In genomic region chr12:22935090-22935489, GRCh38 we compare ENCODE assay signal across 15 cellular contexts.
A peak's percentile ranks its signal among the peaks of the same experiment; 100 is the strongest.
DNase-seq lines count a peak whose midpoint lies in the region; ATAC-seq and TF ChIP-seq lines count a peak whose summit lies in the region.
"Had no signal": no experiment of that assay in that cellular context is flagged by ENCODE, and none has a peak within 500 bp of the region (broad histone marks: within the 10 kb centered on the region; RNA-seq: fewer than 3 reads in every experiment).

No MANE protein-coding gene starts in this region.

- H3K9ac ChIP-seq in neuronal stem cell (ENCODE audit: low read depth, low read length, poor library complexity) = no peak overlapping the region

- H3K27ac Mint-ChIP-seq in GM23338 = 0 out of 2 replicates have a peak overlapping the region, but pooled peaks have one; percentile 0
- H3K27ac Mint-ChIP-seq: activated naive CD4-positive, alpha-beta T cell treated with anti-CD3 and anti-CD28 coated beads for 36 hours had no signal

- 100% methylated on average over 2 of the region's 12 CpGs; no CpG with 5 or more reads in 1 of the 2 donors for WGBS in neuronal stem cell (ENCODE audit: extremely low coverage in 2 of 2, insufficient read length in 2 of 2, insufficient replicate concordance in 1 of 2), 2 donors

- H3K4me1 ChIP-seq in GM23338 (ENCODE audit: insufficient read depth) = no peaks in the 10 kb centered on the region
- H3K4me1 ChIP-seq in neuronal stem cell (ENCODE audit: control insufficient read depth in 2 of 2, insufficient read depth in 1 of 2, low read depth in 1 of 2, low read length in 2 of 2) = no peaks in the 10 kb centered on the region
- H3K4me1 ChIP-seq: tibial nerve had no signal

- no peaks in the 10 kb centered on the region for H3K36me3 Mint-ChIP-seq in GM23338 (ENCODE audit: low read depth)

- H3F3A ChIP-seq in GM23338 (replicated peaks; ENCODE audit: low read depth) = no peaks in the 10 kb centered on the region

- no peak overlapping the region for H3K23ac ChIP-seq in neuronal stem cell (ENCODE audit: low read depth, low read length, poor library complexity)

- H3K27me3 Mint-ChIP-seq in GM23338 (ENCODE audit: insufficient read depth, low read depth, poor library complexity) = no peaks in the 10 kb centered on the region

- no peak overlapping the region for H2BK5ac ChIP-seq in neuronal stem cell (ENCODE audit: low read length)

- H3K36me3 ChIP-seq in GM23338 (ENCODE audit: insufficient read depth) = no peaks in the 10 kb centered on the region
- no peaks in the 10 kb centered on the region for H3K36me3 ChIP-seq in neuronal stem cell (replicated peaks in 1 of 2; ENCODE audit: control insufficient read depth in 2 of 2, insufficient read depth in 2 of 2, low read length in 2 of 2)
- H3K36me3 ChIP-seq: ovary, tibial nerve had no signal

- no peak overlapping the region for H3K18ac ChIP-seq in neuronal stem cell (ENCODE audit: low read length)

- no peak overlapping the region for H2BK120ac ChIP-seq in neuronal stem cell (ENCODE audit: low read depth, low read length)

- H3K9me3 ChIP-seq in neuronal stem cell (replicated peaks in 1 of 2; ENCODE audit: control insufficient read depth in 2 of 2, insufficient read depth in 1 of 2, low read depth in 1 of 2, low read length in 2 of 2) = peaks cover 0 to 2% of the 10 kb centered on the region in 2 donors
- H3K9me3 ChIP-seq: ovary, tibial nerve had no signal

- no peak overlapping the region for H4K91ac ChIP-seq in neuronal stem cell (ENCODE audit: low read depth, low read length, poor library complexity)

- DNase-seq in GM23338 (ENCODE audit: low spot score) (peak; percentile 40), NCI-H2171 treated with DMSO at 0.1 percent for 48 hours (lab: John Stamatoyannopoulos, UW) (peak; percentile 69), brain pericyte (ENCODE audit: low read depth, low spot score) (peak; percentile 32), neuronal stem cell (ENCODE audit: low spot score) (no peak), NCI-H1694 (lab: John Stamatoyannopoulos, UW) (no peak), glomerular visceral epithelial cell (ENCODE audit: extremely low spot score) (no peak), GM13976 (ENCODE audit: low spot score) (no peak)
- DNase-seq: activated naive CD4-positive, alpha-beta T cell treated with anti-CD3 and anti-CD28 coated beads for 36 hours; central memory CD4-positive, alpha-beta T cell; NCI-H524 treated with DMSO at 0.1 percent for 48 hours; ovary; stimulated activated CD4-positive, alpha-beta T cell treated with anti-CD3 and anti-CD28 coated beads, Interleukin-15, amount 100 ng/mL, for 24 hours had no signal

- no peaks in the 10 kb centered on the region for H3K79me1 ChIP-seq in neuronal stem cell (ENCODE audit: low read depth, low read length)

- no peak overlapping the region for H3K27ac ChIP-seq in GM23338 (ENCODE audit: low read depth)
- no peak overlapping the region for H3K27ac ChIP-seq in neuronal stem cell (replicated peaks; ENCODE audit: low read length)
- H3K27ac ChIP-seq: ovary, RWPE1, tibial nerve had no signal

- no peak overlapping the region for H3K4ac ChIP-seq in neuronal stem cell (ENCODE audit: low read length)

- in situ Hi-C loops in GM13976 (cut with MboI; ENCODE audit: low sequenced_read_pairs, unreplicated experiment) = no loop called here

- H3K4me2 ChIP-seq in GM23338 = no peak overlapping the region
- H3K4me2 ChIP-seq in neuronal stem cell (ENCODE audit: insufficient read depth, low read length, poor library complexity, severe bottlenecking) = no peak overlapping the region

- no peak overlapping the region for H4K8ac ChIP-seq in neuronal stem cell (ENCODE audit: low read depth, low read length)

- H3K4me3 Mint-ChIP-seq in GM23338 = no peak overlapping the region
- H3K4me3 Mint-ChIP-seq: activated naive CD4-positive, alpha-beta T cell treated with anti-CD3 and anti-CD28 coated beads for 36 hours had no signal

- no peak overlapping the region for H2BK12ac ChIP-seq in neuronal stem cell (ENCODE audit: low read length)

- peaks cover 16% of the 10 kb centered on the region for H3K9me2 ChIP-seq in GM23338 (ENCODE audit: insufficient read depth)

- no peaks in the 10 kb centered on the region for H4K20me1 ChIP-seq in GM23338 (replicated peaks; ENCODE audit: insufficient read depth)

- TF ChIP-seq CTCF in GM23338 (conservative IDR thresholded peaks at IDR 0.05; ENCODE audit: low read depth in 2 of 2) (0 out of 4 replicates have a peak, but pooled peaks of 1 of the 2 experiments have one; percentile 7), GM13976 (IDR thresholded peaks at IDR 0.05; ENCODE audit: borderline replicate concordance, control extremely low read depth, extremely low read depth, insufficient read depth, missing control alignments) (no peak)

- H2BK15ac ChIP-seq in neuronal stem cell (ENCODE audit: low read length) = no peak overlapping the region

- H2AFZ ChIP-seq in GM23338 (0 out of 2 replicates have a peak overlapping the region, but pooled peaks have one; percentile 45), neuronal stem cell (ENCODE audit: low read length) (peak overlapping the region; percentile 18)

- H3K9me3 Mint-ChIP-seq in GM23338 = no peaks in the 10 kb centered on the region

- peaks cover 8% of the 10 kb centered on the region; the same call in 2 of the 3 replicates for H3K4me1 Mint-ChIP-seq in GM23338

- ATAC-seq in GM23338 = peak; percentile 83
- no peak for ATAC-seq in HG03025 (IDR thresholded peaks at IDR 0.05; ENCODE audit: low FRiP score, unreplicated experiment)

- no peaks in the 10 kb centered on the region for H3K79me2 ChIP-seq in GM23338 (replicated peaks; ENCODE audit: insufficient read depth)

- no peak overlapping the region for H3K14ac ChIP-seq in neuronal stem cell (ENCODE audit: low read length)

- H3K4me3 ChIP-seq in GM23338 (no peak overlapping the region), neuronal stem cell (ENCODE audit: low read length in 2 of 2) (no peak overlapping the region)
- H3K4me3 ChIP-seq: ovary had no signal

- H3K27me3 ChIP-seq in GM23338 (ENCODE audit: insufficient read depth) (no peaks in the 10 kb centered on the region), neuronal stem cell (ENCODE audit: control insufficient read depth in 3 of 3, insufficient read depth in 3 of 3, low read depth in 1 of 3, low read length in 3 of 3) (no peaks in the 10 kb centered on the region)
- H3K27me3 ChIP-seq: ovary, tibial nerve had no signal

- no peak overlapping the region for H2AK5ac ChIP-seq in neuronal stem cell (ENCODE audit: low read depth, low read length)

TF ChIP-seq in GM23338, 12 proteins besides CTCF, POLR2A, EP300 and RAD21:
- TF ChIP-seq POLR2AphosphoS5 (IDR thresholded peaks at IDR 0.05; ENCODE audit: low read depth) (no peak), ZNF331 (CRISPR knock-in tag; IDR thresholded peaks at IDR 0.05; ENCODE audit: low read depth) (no peak)

Comparison
In these comparisons a context has a peak if more than half of its experiments do, and no peak if none do; other contexts are left out.
1. DNase-seq: peak in GM23338 (single experiment), NCI-H2171 treated with DMSO at 0.1 percent for 48 hours (single experiment) and brain pericyte (single experiment); none in neuronal stem cell (single experiment), NCI-H1694 (single experiment), glomerular visceral epithelial cell (single experiment) and GM13976 (single experiment).